In genomic region chr1:2346691-2347408, GRCh38 we compare ENCODE assay signal across 13 cellular contexts.
"Had no signal": no experiment of that assay in that cellular context is flagged by ENCODE, and none has a peak within 500 bp of the region (broad histone marks: within the 10 kb centered on the region; RNA-seq: fewer than 3 reads in every experiment).

No MANE protein-coding gene starts in this region.

- H3K27me3 Mint-ChIP-seq: activated CD4-positive, alpha-beta T cell treated with anti-CD3 and anti-CD28 coated beads, Interleukin-2, amount 10 ng/mL, durations not matched to agents 24 days and 14 days; naive thymus-derived CD4-positive, alpha-beta T cell; stimulated activated naive CD8-positive, alpha-beta T cell treated with anti-CD3 and anti-CD28 coated beads, Interleukin-15, Interleukin-2, amounts not matched to agents 100 ng/mL and 50 ng/mL, for 24 hours had no signal

- ATAC-seq: activated CD8-positive, alpha-beta T cell treated with anti-CD3 and anti-CD28 coated beads, Interleukin-2, amount 10 ng/mL, durations not matched to agents 7 days and 5 days; left colon; naive thymus-derived CD4-positive, alpha-beta T cell had no signal

- H3K4me3 ChIP-seq: ascending aorta, breast epithelium, upper lobe of left lung had no signal

- H3K36me3 ChIP-seq: ascending aorta, breast epithelium, upper lobe of left lung had no signal

- H3K27ac Mint-ChIP-seq: activated CD4-positive, alpha-beta T cell treated with anti-CD3 and anti-CD28 coated beads, Interleukin-2, amount 10 ng/mL, durations not matched to agents 24 days and 14 days; activated CD8-positive, alpha-beta T cell treated with anti-CD3 and anti-CD28 coated beads, Interleukin-2, amount 10 ng/mL, durations not matched to agents 7 days and 5 days; activated naive CD4-positive, alpha-beta T cell treated with anti-CD3 and anti-CD28 coated beads, Interleukin-2, amount 10 ng/mL, durations not matched to agents 7 days and 5 days; dendritic cell treated with granulocyte-macrophage colony-stimulating factor and Interleukin-4, amounts not matched to agents 40 ng/mL and 50 ng/mL, for 4 days; naive thymus-derived CD4-positive, alpha-beta T cell; stimulated activated naive CD8-positive, alpha-beta T cell treated with anti-CD3 and anti-CD28 coated beads, Interleukin-15, Interleukin-2, amounts not matched to agents 100 ng/mL and 50 ng/mL, for 24 hours; T-helper 1 cell treated with Interleukin-12 subunit alpha and Interleukin-12 subunit beta and Interleukin-4 antibody, amounts not matched to agents 30 μg/mL and 1 μg/mL, for 36 hours had no signal

- H3K4me3 Mint-ChIP-seq: activated CD4-positive, alpha-beta T cell treated with anti-CD3 and anti-CD28 coated beads, Interleukin-2, amount 10 ng/mL, durations not matched to agents 24 days and 14 days; activated CD8-positive, alpha-beta T cell treated with anti-CD3 and anti-CD28 coated beads, Interleukin-2, amount 10 ng/mL, durations not matched to agents 7 days and 5 days; activated naive CD4-positive, alpha-beta T cell treated with anti-CD3 and anti-CD28 coated beads, Interleukin-2, amount 10 ng/mL, durations not matched to agents 7 days and 5 days; dendritic cell treated with granulocyte-macrophage colony-stimulating factor and Interleukin-4, amounts not matched to agents 40 ng/mL and 50 ng/mL, for 4 days; naive thymus-derived CD4-positive, alpha-beta T cell; stimulated activated naive CD8-positive, alpha-beta T cell treated with anti-CD3 and anti-CD28 coated beads, Interleukin-15, Interleukin-2, amounts not matched to agents 100 ng/mL and 50 ng/mL, for 24 hours; T-helper 1 cell treated with Interleukin-12 subunit alpha and Interleukin-12 subunit beta and Interleukin-4 antibody, amounts not matched to agents 30 μg/mL and 1 μg/mL, for 36 hours had no signal

- H3K27me3 ChIP-seq: ascending aorta, breast epithelium, upper lobe of left lung had no signal

- H3K9me3 ChIP-seq: ascending aorta, breast epithelium, upper lobe of left lung had no signal

- DNase-seq: activated CD4-positive, alpha-beta T cell treated with anti-CD3 and anti-CD28 coated beads, Interleukin-2, amount 10 ng/mL, durations not matched to agents 24 days and 14 days; activated CD8-positive, alpha-beta T cell treated with anti-CD3 and anti-CD28 coated beads, Interleukin-2, amount 10 ng/mL, durations not matched to agents 7 days and 5 days; activated naive CD4-positive, alpha-beta T cell treated with anti-CD3 and anti-CD28 coated beads, Interleukin-2, amount 10 ng/mL, durations not matched to agents 7 days and 5 days; effector memory CD4-positive, alpha-beta T cell; foreskin fibroblast; naive thymus-derived CD4-positive, alpha-beta T cell had no signal

- H3K36me3 Mint-ChIP-seq: activated naive CD4-positive, alpha-beta T cell treated with anti-CD3 and anti-CD28 coated beads, Interleukin-2, amount 10 ng/mL, durations not matched to agents 7 days and 5 days; naive thymus-derived CD4-positive, alpha-beta T cell had no signal

- H3K27ac ChIP-seq: ascending aorta, breast epithelium, upper lobe of left lung had no signal

- H3K4me1 ChIP-seq: ascending aorta, breast epithelium, upper lobe of left lung had no signal

- H3K4me1 Mint-ChIP-seq: activated CD4-positive, alpha-beta T cell treated with anti-CD3 and anti-CD28 coated beads, Interleukin-2, amount 10 ng/mL, durations not matched to agents 24 days and 14 days; activated naive CD4-positive, alpha-beta T cell treated with anti-CD3 and anti-CD28 coated beads, Interleukin-2, amount 10 ng/mL, durations not matched to agents 7 days and 5 days; naive thymus-derived CD4-positive, alpha-beta T cell had no signal
